8 cellular contexts compared by ENCODE assay signal in genomic region chr16:50323335-50324011, GRCh38. TPM values are rescaled to one million over a fixed set of nuclear protein-coding genes. Genes with fewer than 3 reads are reported as not detected.
DNase-seq lines count a peak whose midpoint lies in the region; ATAC-seq and TF ChIP-seq lines count a peak whose summit lies in the region.

No MANE protein-coding gene starts in this region.

- TF ChIP-seq EP300 in stomach (IDR thresholded peaks at IDR 0.05): no peak

- H3K4me1 Mint-ChIP-seq in type B pancreatic cell (ENCODE audit: unreplicated experiment): peaks cover 17% of the 10 kb centered on the region

- H3K4me3 ChIP-seq in stomach: no peak overlapping the region

- no peak for ATAC-seq in GM18520 (IDR thresholded peaks at IDR 0.05; ENCODE audit: unreplicated experiment)

- H3K36me3 ChIP-seq in stomach: peaks cover 41 to 100% (median 86%) of the 10 kb centered on the region in 4 donors

- no peak overlapping the region for H3K4me3 Mint-ChIP-seq in type B pancreatic cell

- peaks cover 41% of the 10 kb centered on the region for H3K36me3 Mint-ChIP-seq in type B pancreatic cell

- H3K27me3 Mint-ChIP-seq in type B pancreatic cell: no peaks in the 10 kb centered on the region

- intact Hi-C loops in stomach (cut with DNase I; ENCODE audit: low total_unique reads): no loop called here

- TF ChIP-seq CTCF in type B pancreatic cell (conservative IDR thresholded peaks at IDR 0.05) (peak; percentile 55), stomach (IDR thresholded peaks at IDR 0.05) (no peak)

- H3K9me3 Mint-ChIP-seq in type B pancreatic cell: no peaks in the 10 kb centered on the region

- no peak for TF ChIP-seq POLR2A in stomach (IDR thresholded peaks at IDR 0.05)

- peak overlapping the region; percentile 57 for H3K27ac Mint-ChIP-seq in type B pancreatic cell

- peak overlapping the region in 2 of 5 donors; percentile 20 to 53 for H3K27ac ChIP-seq in stomach

- H3K4me1 ChIP-seq in stomach: no peaks in the 10 kb centered on the region

- WGBS in stomach, 5 donors: 67 to 73% (median 69%) methylated on average over 11 of the region's 11 CpGs

- no peaks in the 10 kb centered on the region for H3K9me3 ChIP-seq in stomach

- H3K27me3 ChIP-seq in stomach: no peaks in the 10 kb centered on the region

- peak; percentile 37 for DNase-seq in AG08395 (ENCODE audit: low spot score)
- DNase-seq in H4 (ENCODE audit: low spot score): peak; percentile 30
- peak; percentile 54 for DNase-seq in SW480 (ENCODE audit: low spot score)
- DNase-seq in fibroblast of peridontal ligament (ENCODE audit: extremely low read depth): peak; percentile 73
- DNase-seq in type B pancreatic cell (ENCODE audit: extremely low spot score, unreplicated experiment): no peak
- DNase-seq in stomach: no peak
- no peak for DNase-seq in NCI-H2107 treated with DMSO at 0.1 percent for 48 hours (lab: John Stamatoyannopoulos, UW; ENCODE audit: unreplicated experiment)

RNA-seq across cellular contexts. Expression of gene BRD7, which starts 45.3 kb away (rescaled TPM):
- 34.7 and 43.8 TPM in 2 replicates for total RNA-seq in H4 (2014; rRNA removed; shearing (Covaris generic))
- 88.6 and 98.2 TPM in 2 replicates for total RNA-seq in type B pancreatic cell (ENCODE audit: low replicate concordance)
- 10 to 100 TPM in 4 of 5 donors, 1 to 10 TPM in 1; 9.3 to 71.8 (median 25.0) TPM for total RNA-seq in stomach
- 10 to 100 TPM; 35.0 to 65.8 (median 52.3) TPM for polyA plus RNA-seq in stomach

RNA-seq across cellular contexts. Expression of gene ADCY7, which starts 57.1 kb away (rescaled TPM):
- 28.8 and 41.6 TPM in 2 replicates for total RNA-seq in H4 (2014; rRNA removed; shearing (Covaris generic))
- total RNA-seq in type B pancreatic cell (ENCODE audit: low replicate concordance) (16.8 and 32.8 TPM in 2 replicates), stomach (100 to 1,000 TPM in 1 of 5 donors, 10 to 100 TPM in 4; 15.1 to 216 (median 33.3) TPM)
- polyA plus RNA-seq in stomach: 1 to 10 TPM in 2 of 3 donors, under 1 TPM in 1; 0.76 to 4.4 (median 3.7) TPM

Comparison
In these comparisons a context has a peak if more than half of its experiments do, and no peak if none do; other contexts are left out.
1. DNase-seq: peak in AG08395 (single experiment), H4 (single experiment), SW480 (single experiment) and fibroblast of peridontal ligament (single experiment); none in type B pancreatic cell (single experiment), stomach (single experiment) and NCI-H2107 treated with DMSO at 0.1 percent for 48 hours (single experiment).